ENCODE assay signal across 8 cellular contexts in the genomic region with DNA sequence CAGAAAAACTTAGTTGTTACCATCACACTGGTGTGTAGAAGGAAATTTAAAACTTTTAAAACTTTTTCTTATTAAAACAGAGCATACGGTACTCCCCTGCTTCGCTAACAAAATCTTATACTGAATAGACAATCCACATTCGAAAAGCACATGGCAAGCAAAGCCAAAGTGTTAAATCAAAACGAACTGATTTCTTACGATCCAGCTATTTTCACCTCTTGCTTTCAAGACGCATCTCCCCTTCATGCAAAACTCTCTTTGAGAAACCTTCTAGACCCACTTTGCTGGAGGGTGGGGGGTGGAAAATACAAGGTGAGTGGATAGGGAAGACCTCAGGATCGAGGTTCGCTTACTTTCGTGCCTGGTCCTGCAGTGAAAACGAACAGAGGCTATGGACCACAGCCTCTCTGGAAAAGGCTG. TPM values are rescaled to one million over a fixed set of nuclear protein-coding genes. Genes with fewer than 3 reads are reported as not detected.
DNase-seq lines count a peak whose midpoint lies in the region; ATAC-seq and TF ChIP-seq lines count a peak whose summit lies in the region.

No MANE protein-coding gene starts in this region.

- TF ChIP-seq CTCF in right lobe of liver (IDR thresholded peaks at IDR 0.05), result no peak
- no peak for TF ChIP-seq CTCF in type B pancreatic cell (conservative IDR thresholded peaks at IDR 0.05)

- no peak for DNase-seq in activated naive CD4-positive, alpha-beta T cell treated with anti-CD3 and anti-CD28 coated beads, Interleukin-2, amount 10 ng/mL, durations not matched to agents 7 days and 5 days
- DNase-seq in activated naive CD4-positive, alpha-beta T cell treated with anti-CD3 and anti-CD28 coated beads, Interleukin-2, amount 50 U/mL, for 16 hours, result no peak
- no peak for DNase-seq in right lobe of liver
- no peak for DNase-seq in type B pancreatic cell (ENCODE audit: extremely low spot score, unreplicated experiment)
- no peak for DNase-seq in stimulated activated CD4-positive, alpha-beta T cell treated with anti-CD3 and anti-CD28 coated beads, Interleukin-2, amount 100 ng/mL, for 24 hours
- no peak for DNase-seq in stimulated activated CD4-positive, alpha-beta T cell treated with anti-CD3 and anti-CD28 coated beads, Interleukin-12 subunit alpha, Interleukin-12 subunit beta, amount 100 ng/mL, for 4 hours
- DNase-seq in NCI-H128 (lab: John Stamatoyannopoulos, UW; ENCODE audit: unreplicated experiment), result no peak

- peak overlapping the region; percentile 89 for H3K4me3 Mint-ChIP-seq in activated naive CD4-positive, alpha-beta T cell treated with anti-CD3 and anti-CD28 coated beads, Interleukin-2, amount 10 ng/mL, durations not matched to agents 7 days and 5 days
- H3K4me3 Mint-ChIP-seq in type B pancreatic cell, result peak overlapping the region; percentile 98

- intact Hi-C loops in right lobe of liver (cut with DNase I), result loop anchor here in 1 of 2 donors (10.0 kb wide), 1 partner anchor 77 kb away; a partner anchor contains a TSS

- no peaks in the 10 kb centered on the region for H3K9me3 Mint-ChIP-seq in activated naive CD4-positive, alpha-beta T cell treated with anti-CD3 and anti-CD28 coated beads, Interleukin-2, amount 10 ng/mL, durations not matched to agents 7 days and 5 days
- no peaks in the 10 kb centered on the region for H3K9me3 Mint-ChIP-seq in type B pancreatic cell

- H3K27me3 Mint-ChIP-seq in activated naive CD4-positive, alpha-beta T cell treated with anti-CD3 and anti-CD28 coated beads, Interleukin-2, amount 10 ng/mL, durations not matched to agents 7 days and 5 days, result no peaks in the 10 kb centered on the region
- H3K27me3 Mint-ChIP-seq in type B pancreatic cell, result no peaks in the 10 kb centered on the region

- H3K4me3 ChIP-seq in right lobe of liver, result peak overlapping the region; percentile 87 to 94 (median 90)

- H3K27ac Mint-ChIP-seq in activated naive CD4-positive, alpha-beta T cell treated with anti-CD3 and anti-CD28 coated beads, Interleukin-2, amount 10 ng/mL, durations not matched to agents 7 days and 5 days, result peak overlapping the region; percentile 99
- peak overlapping the region; percentile 99 for H3K27ac Mint-ChIP-seq in type B pancreatic cell

- no peaks in the 10 kb centered on the region for H3K27me3 ChIP-seq in right lobe of liver

- CTCF ChIA-PET in activated naive CD4-positive, alpha-beta T cell treated with anti-CD3 and anti-CD28 coated beads, Interleukin-2, amount 10 ng/mL, durations not matched to agents 7 days and 5 days (lab: Charles Lee), result interaction anchor here (0.8 to 1.2 kb wide), 2 partner anchors 52 to 78 kb away, joined by 3 read pairs; no protein-coding TSS in a partner anchor

- TF ChIP-seq POLR2A in right lobe of liver (IDR thresholded peaks at IDR 0.05), result no peak

- ATAC-seq in right lobe of liver, result no peak

- H3K9me3 ChIP-seq in right lobe of liver, result no peaks in the 10 kb centered on the region

- WGBS in right lobe of liver (ENCODE audit: insufficient coverage, low coverage, low lambda C conversion rate, missing lambda C conversion rate), result under 1% methylated on average over 10 of the region's 10 CpGs

- H3K36me3 Mint-ChIP-seq in activated naive CD4-positive, alpha-beta T cell treated with anti-CD3 and anti-CD28 coated beads, Interleukin-2, amount 10 ng/mL, durations not matched to agents 7 days and 5 days, result peaks cover 37% of the 10 kb centered on the region
- peaks cover 33% of the 10 kb centered on the region for H3K36me3 Mint-ChIP-seq in type B pancreatic cell

- H3K27ac ChIP-seq in angular gyrus (ENCODE audit: low read depth, low read length) (peak overlapping the region; percentile 83), right lobe of liver (peak overlapping the region; percentile 92 to 96 (median 93))

- H3K4me1 Mint-ChIP-seq in activated naive CD4-positive, alpha-beta T cell treated with anti-CD3 and anti-CD28 coated beads, Interleukin-2, amount 10 ng/mL, durations not matched to agents 7 days and 5 days, result peaks cover 53% of the 10 kb centered on the region
- peaks cover 8% of the 10 kb centered on the region for H3K4me1 Mint-ChIP-seq in type B pancreatic cell (ENCODE audit: unreplicated experiment)

- peaks cover 0 to 35% (median 9%) of the 10 kb centered on the region in 4 donors for H3K4me1 ChIP-seq in right lobe of liver

- H3K36me3 ChIP-seq in right lobe of liver, result peaks cover 0 to 3% (median 0%) of the 10 kb centered on the region in 4 donors

RNA-seq across cellular contexts. Expression of a gene that starts 0.3 kb away (rescaled TPM):
- 10 to 100 TPM in 2 of 6 experiments, 1 to 10 TPM in 4; 6.2 to 17.2 (median 9.1) TPM for total RNA-seq in right lobe of liver
- total RNA-seq in type B pancreatic cell (ENCODE audit: low replicate concordance), result 30.3 and 34.1 TPM in 2 replicates

RNA-seq across cellular contexts. Expression of a gene that starts 0.8 kb away (rescaled TPM):
- total RNA-seq in right lobe of liver (10 to 100 TPM; 13.3 to 29.6 (median 20.1) TPM), type B pancreatic cell (ENCODE audit: low replicate concordance) (46.9 and 64.5 TPM in 2 replicates)
